In the genomic region with DNA sequence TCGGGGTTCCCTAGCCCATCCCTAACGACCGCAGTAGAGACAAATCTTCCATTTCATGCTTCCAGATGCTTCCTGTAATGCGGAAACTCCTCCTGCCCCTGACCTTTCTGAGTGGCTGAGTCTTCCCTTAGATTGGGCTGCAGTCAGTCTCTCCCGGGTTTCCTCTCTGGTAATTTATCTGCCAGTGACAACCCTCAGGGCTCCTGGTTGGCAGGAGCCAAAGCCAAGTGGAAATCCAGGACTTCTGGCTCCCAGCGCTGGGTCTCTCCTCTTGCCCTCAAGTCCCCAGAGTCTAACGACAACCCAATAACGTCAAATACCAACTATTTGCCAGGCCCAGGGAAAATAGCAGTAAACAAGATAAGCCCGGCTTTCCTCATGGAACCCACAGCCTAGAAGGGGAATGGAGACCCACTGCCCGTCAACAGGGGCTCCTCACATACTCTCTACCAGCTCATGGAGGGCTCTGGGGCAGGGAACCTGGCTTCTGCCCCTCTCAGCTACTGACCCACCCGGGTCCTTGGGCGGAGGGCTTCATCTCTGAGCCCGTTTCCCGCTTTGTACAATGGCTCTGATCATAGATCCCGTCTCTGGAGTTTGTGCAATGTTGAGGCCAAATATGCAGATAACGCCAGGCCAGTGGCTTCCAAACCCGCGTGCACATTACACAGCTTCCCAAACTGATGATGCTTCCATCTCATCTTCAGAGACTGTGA, we compare ENCODE assay signal across 8 cellular contexts. TPM values are rescaled to one million over a fixed set of nuclear protein-coding genes. Genes with fewer than 3 reads are reported as not detected.
DNase-seq lines count a peak whose midpoint lies in the region; ATAC-seq and TF ChIP-seq lines count a peak whose summit lies in the region.

No MANE protein-coding gene starts in this region.

- TF ChIP-seq CTCF in ascending aorta (IDR thresholded peaks at IDR 0.05) (no peak), right lobe of liver (IDR thresholded peaks at IDR 0.05) (no peak)

- H3K4me1 Mint-ChIP-seq in activated naive CD4-positive, alpha-beta T cell treated with anti-CD3 and anti-CD28 coated beads, Interleukin-2, amount 50 U/mL, for 24 hours = peaks cover 55% of the 10 kb centered on the region

- intact Hi-C loops in ascending aorta (cut with DNase I) = loop anchor here (1.0 to 2.0 kb wide), 6 partner anchors 22 to 333 kb away; partner anchors contain the start of genes GRPEL1, MAN2B2 and TADA2B
- intact Hi-C loops in right lobe of liver (cut with DNase I) = loop anchor here in 1 of 2 donors (10.0 kb wide), 1 partner anchor 166 kb away; no protein-coding TSS in a partner anchor

- no peaks in the 10 kb centered on the region for H3K27me3 Mint-ChIP-seq in activated naive CD4-positive, alpha-beta T cell treated with anti-CD3 and anti-CD28 coated beads, Interleukin-2, amount 50 U/mL, for 24 hours

- DNase-seq in activated naive CD4-positive, alpha-beta T cell treated with anti-CD3 and anti-CD28 coated beads, Interleukin-2, amount 50 U/mL, for 16 hours = no peak
- DNase-seq in ascending aorta (ENCODE audit: low spot score in 2 of 2) = no peak
- peak in 2 of 3 donors; percentile 76 to 79 for DNase-seq in right lobe of liver
- no peak for DNase-seq in COLO829 (ENCODE audit: low spot score)
- DNase-seq in NCI-H2081 (lab: John Stamatoyannopoulos, UW) = no peak
- DNase-seq in HK-2 (ENCODE audit: unreplicated experiment) = no peak

- H3K27ac ChIP-seq in ascending aorta (peak overlapping the region; percentile 97 to 99), right lobe of liver (peak overlapping the region; percentile 95 to 99 (median 97)), urinary bladder (ENCODE audit: low read depth) (no peak overlapping the region)

- ATAC-seq in right lobe of liver = peak; percentile 0 to 26 (median 4)

- WGBS in right lobe of liver (ENCODE audit: insufficient coverage, low coverage, low lambda C conversion rate, missing lambda C conversion rate) = 9% methylated on average over 11 of the region's 18 CpGs
- WGBS in urinary bladder = 22% methylated on average over 18 of the region's 18 CpGs

- TF ChIP-seq POLR2A in right lobe of liver (IDR thresholded peaks at IDR 0.05) = no peak

- H3K4me1 ChIP-seq in ascending aorta (peaks cover 0 to 32% of the 10 kb centered on the region in 2 donors), right lobe of liver (peaks cover 0 to 62% (median 19%) of the 10 kb centered on the region in 4 donors), urinary bladder (ENCODE audit: insufficient read depth) (no peaks in the 10 kb centered on the region)

- peak overlapping the region; percentile 90 for H3K27ac Mint-ChIP-seq in activated naive CD4-positive, alpha-beta T cell treated with anti-CD3 and anti-CD28 coated beads, Interleukin-2, amount 50 U/mL, for 24 hours

- H3K27me3 ChIP-seq in ascending aorta (no peaks in the 10 kb centered on the region), right lobe of liver (no peaks in the 10 kb centered on the region)

- H3K4me3 Mint-ChIP-seq in activated naive CD4-positive, alpha-beta T cell treated with anti-CD3 and anti-CD28 coated beads, Interleukin-2, amount 50 U/mL, for 24 hours = peak overlapping the region; percentile 94

- H3K9me3 Mint-ChIP-seq in activated naive CD4-positive, alpha-beta T cell treated with anti-CD3 and anti-CD28 coated beads, Interleukin-2, amount 50 U/mL, for 24 hours = no peaks in the 10 kb centered on the region

- H3K36me3 ChIP-seq in ascending aorta (no peaks in the 10 kb centered on the region), right lobe of liver (no peaks in the 10 kb centered on the region), urinary bladder (ENCODE audit: insufficient read depth) (no peaks in the 10 kb centered on the region)

- no peaks in the 10 kb centered on the region for H3K9me3 ChIP-seq in ascending aorta
- no peaks in the 10 kb centered on the region for H3K9me3 ChIP-seq in right lobe of liver

- peak overlapping the region; percentile 84 to 94 for H3K4me3 ChIP-seq in ascending aorta
- H3K4me3 ChIP-seq in right lobe of liver = peak overlapping the region; percentile 70 to 92 (median 74)
- H3K4me3 ChIP-seq in urinary bladder (ENCODE audit: low read depth, low read length) = peak overlapping the region; percentile 88

- no peaks in the 10 kb centered on the region for H3K36me3 Mint-ChIP-seq in activated naive CD4-positive, alpha-beta T cell treated with anti-CD3 and anti-CD28 coated beads, Interleukin-2, amount 50 U/mL, for 24 hours

RNA-seq across cellular contexts. Expression of gene TBC1D14, which starts 1.1 kb away (rescaled TPM):
- total RNA-seq in ascending aorta = 26.4 TPM
- total RNA-seq in right lobe of liver = 10 to 100 TPM; 14.1 to 34.8 (median 30.6) TPM
- total RNA-seq in urinary bladder = 40.7 TPM
- 33.0 TPM for polyA plus RNA-seq in urinary bladder

Comparison
In these comparisons a context has a peak if more than half of its experiments do, and no peak if none do; other contexts are left out.
1. DNase-seq: peak in right lobe of liver (2 of 3); none in activated naive CD4-positive, alpha-beta T cell treated with anti-CD3 and anti-CD28 coated beads, Interleukin-2, amount 50 U/mL, for 16 hours (single experiment), ascending aorta (0 of 2), COLO829 (single experiment), NCI-H2081 (0 of 2) and HK-2 (single experiment).
2. Peak in every context shown above with its lines, with median percentiles within 50 percentile points of each other: H3K4me3 ChIP-seq.